ENCODE assay signal across 9 cellular contexts in the genomic region with DNA sequence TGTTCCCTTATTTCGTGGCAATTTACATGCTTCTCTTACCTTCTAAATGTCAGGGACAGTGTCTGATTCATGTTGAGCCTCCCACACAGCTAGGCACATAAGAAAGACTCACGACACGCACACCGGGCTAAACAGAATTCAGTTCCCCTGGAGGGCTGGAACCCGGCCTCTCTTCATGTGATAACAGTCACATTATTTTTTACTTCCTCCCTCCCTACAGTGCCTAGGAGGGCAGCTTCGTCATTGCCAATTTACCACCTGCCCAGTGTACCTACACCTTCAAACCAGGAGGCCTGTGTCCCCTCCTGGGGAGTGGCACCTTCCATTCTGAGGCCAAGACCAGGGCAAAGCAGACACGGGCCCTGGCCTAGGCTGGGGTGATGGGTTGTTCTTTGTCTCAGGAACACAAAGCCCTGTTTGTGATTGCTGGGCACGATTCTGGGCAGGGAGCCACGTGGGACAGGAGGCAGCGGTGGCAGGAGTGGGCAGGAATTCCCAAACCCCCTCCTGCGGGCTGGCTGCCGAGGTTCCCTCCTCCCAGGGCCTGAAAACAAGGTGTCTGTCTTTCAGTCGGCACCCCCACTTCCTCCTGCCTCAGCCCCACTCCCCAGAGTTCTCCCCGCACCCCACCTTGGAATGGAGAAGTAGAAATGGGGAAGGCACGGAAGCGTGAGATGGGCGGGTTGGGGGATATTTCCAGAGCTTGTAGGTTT. TPM values are rescaled to one million over a fixed set of nuclear protein-coding genes. Genes with fewer than 3 reads are reported as not detected.
A peak's percentile ranks its signal among the peaks of the same experiment; 100 is the strongest.
DNase-seq lines count a peak whose midpoint lies in the region; ATAC-seq and TF ChIP-seq lines count a peak whose summit lies in the region.
"Had no signal": no experiment of that assay in that cellular context is flagged by ENCODE, and none has a peak within 500 bp of the region (broad histone marks: within the 10 kb centered on the region; RNA-seq: fewer than 3 reads in every experiment).

No MANE protein-coding gene starts in this region.

- BruUV-seq in HCT116 (replicated peaks; lab: Mats Ljungman, UMichigan) = no TSS peak
- no TSS peak for BruUV-seq in Caco-2 (replicated peaks; lab: Mats Ljungman, UMichigan)

- no peak overlapping the region for H3K4me3 Mint-ChIP-seq in Caco-2 (ENCODE audit: unreplicated experiment)

- H3K36me3 ChIP-seq in HCT116 (ENCODE audit: control insufficient read depth in 1 of 2, insufficient read depth in 2 of 2, low read length in 2 of 2) = no peaks in the 10 kb centered on the region
- H3K36me3 ChIP-seq in OCI-LY1 (ENCODE audit: insufficient read depth, low read length) = no peaks in the 10 kb centered on the region
- H3K36me3 ChIP-seq in skeletal muscle tissue (ENCODE audit: control insufficient read depth in 3 of 3, insufficient read depth in 3 of 3, low read length in 3 of 3) = no peaks in the 10 kb centered on the region
- H3K36me3 ChIP-seq in Caco-2 (ENCODE audit: control insufficient read depth, insufficient read depth, low read length) = no peaks in the 10 kb centered on the region

- CTCF ChIA-PET in HCT116 (lab: Charles Lee) = interaction anchor here (1.2 kb wide), 1 partner anchor 11 kb away, joined by 3 read pairs; no protein-coding TSS in a partner anchor
- CTCF ChIA-PET in Caco-2 (lab: Charles Lee) = no interaction called here

- H3K9me3 ChIP-seq in HCT116 (ENCODE audit: control insufficient read depth in 1 of 2, insufficient read depth in 1 of 2, low read depth in 1 of 2, low read length in 2 of 2) (no peaks in the 10 kb centered on the region), OCI-LY1 (ENCODE audit: low read length) (no peaks in the 10 kb centered on the region; the same call in 1 of the 2 replicates), skeletal muscle tissue (ENCODE audit: control insufficient read depth in 3 of 3, low read length in 3 of 3) (no peaks in the 10 kb centered on the region), Caco-2 (no peaks in the 10 kb centered on the region)

- DNase-seq in HCT116 (ENCODE audit: low read depth, low spot score) (no peak), foreskin melanocyte (peak; percentile 62), NCI-H345 treated with DMSO at 0.1 percent for 48 hours (lab: John Stamatoyannopoulos, UW; ENCODE audit: unreplicated experiment) (no peak), Caco-2 (no peak)
- DNase-seq in stimulated activated naive CD4-positive, alpha-beta T cell (lab: John Stamatoyannopoulos, UW) = no peak

- peaks cover 0 to 12% of the 10 kb centered on the region in 2 experiments; a peak in 1 of 4 replicates for H3K4me1 ChIP-seq in HCT116 (ENCODE audit: control insufficient read depth in 1 of 2, insufficient read depth in 2 of 2, low read length in 2 of 2)
- H3K4me1 ChIP-seq in OCI-LY1 (ENCODE audit: insufficient read depth, low read length, severe bottlenecking) = peaks cover 46% of the 10 kb centered on the region
- no peaks in the 10 kb centered on the region for H3K4me1 ChIP-seq in skeletal muscle tissue (ENCODE audit: control insufficient read depth in 3 of 3, insufficient read depth in 3 of 3, low read length in 3 of 3)
- H3K4me1 ChIP-seq in Caco-2 = no peaks in the 10 kb centered on the region

- TF ChIP-seq RAD21 in HCT116 (IDR thresholded peaks at IDR 0.05; ENCODE audit: low read depth) = no peak

- no peak for TF ChIP-seq POLR2A in HCT116 (IDR thresholded peaks at IDR 0.05; ENCODE audit: borderline replicate concordance, extremely low read depth, insufficient read depth, insufficient read length)

- no peak overlapping the region for H3K27ac Mint-ChIP-seq in Caco-2 (ENCODE audit: unreplicated experiment)
- H3K27ac Mint-ChIP-seq: progenitor cell of endocrine pancreas had no signal

- H3K9me3 Mint-ChIP-seq in Caco-2 (ENCODE audit: unreplicated experiment) = no peaks in the 10 kb centered on the region

- ATAC-seq in HCT116 = peak; percentile 54

- H3K27ac ChIP-seq in HCT116 (ENCODE audit: low read depth, low read length) (no peak overlapping the region), OCI-LY1 (ENCODE audit: low read depth, low read length, poor library complexity, severe bottlenecking) (peak overlapping the region; percentile 89), skeletal muscle tissue (ENCODE audit: low read depth, low read length) (peak overlapping the region; percentile 25)

- H3K4me1 Mint-ChIP-seq in Caco-2 (ENCODE audit: low read depth, unreplicated experiment) = no peaks in the 10 kb centered on the region

- no peak overlapping the region for H3K4me3 ChIP-seq in HCT116 (replicated peaks in 1 of 2; ENCODE audit: low read depth in 1 of 2, low read length in 2 of 2)
- no peak overlapping the region for H3K4me3 ChIP-seq in OCI-LY1 (ENCODE audit: low read depth, low read length, poor library complexity, severe bottlenecking)
- no peak overlapping the region for H3K4me3 ChIP-seq in skeletal muscle tissue (ENCODE audit: low read length in 3 of 3)
- no peak overlapping the region for H3K4me3 ChIP-seq in Caco-2 (ENCODE audit: low read depth, low read length)

- TF ChIP-seq CTCF in HCT116 (IDR thresholded peaks at IDR 0.05 in 2 of 3, conservative IDR thresholded peaks at IDR 0.05 in 1 of 3; ENCODE audit: borderline replicate concordance in 1 of 3, insufficient read depth in 1 of 3, low read depth in 2 of 3, low read length in 2 of 3) (no peak), OCI-LY1 (IDR thresholded peaks at IDR 0.05; ENCODE audit: low read length) (no peak), Caco-2 (IDR thresholded peaks at IDR 0.05; ENCODE audit: insufficient read depth in 1 of 2, low read depth in 1 of 2, low read length in 1 of 2, severe bottlenecking in 1 of 2, unreplicated experiment in 1 of 2) (no peak)

- RAD21 ChIA-PET in HCT116 (lab: Charles Lee; ENCODE audit: low non-redundant PET in 1 of 2, low total read pairs in 2 of 2, uncharacterized antibody in 2 of 2, unreplicated experiment in 2 of 2) = no interaction called here

- H3K79me2 ChIP-seq in HCT116 (ENCODE audit: insufficient read depth, low read length) (no peaks in the 10 kb centered on the region), OCI-LY1 (ENCODE audit: insufficient read depth, low read length) (no peaks in the 10 kb centered on the region)

- H3K9ac ChIP-seq in HCT116 (ENCODE audit: low read length) = 0 out of 2 replicates have a peak overlapping the region, but pooled peaks have one; percentile 13
- peak overlapping the region; percentile 43; the same call in 1 of the 2 replicates for H3K9ac ChIP-seq in OCI-LY1 (ENCODE audit: low read length)
- H3K9ac ChIP-seq in skeletal muscle tissue (ENCODE audit: low read depth in 1 of 3, low read length in 3 of 3) = no peak overlapping the region

- no peak overlapping the region for H2AFZ ChIP-seq in HCT116 (ENCODE audit: low read depth, low read length, poor library complexity, severe bottlenecking)
- H2AFZ ChIP-seq in OCI-LY1 (ENCODE audit: low read length) = peak overlapping the region; percentile 39; the same call in 1 of the 2 replicates

- POLR2A ChIA-PET in HCT116 (lab: Charles Lee) = no interaction called here
- POLR2A ChIA-PET in Caco-2 (lab: Charles Lee) = no interaction called here

- H3K36me3 Mint-ChIP-seq in Caco-2 (ENCODE audit: insufficient read depth, unreplicated experiment) = no peaks in the 10 kb centered on the region

- H3K27me3 Mint-ChIP-seq in Caco-2 (ENCODE audit: insufficient read depth, unreplicated experiment) = peaks cover 2% of the 10 kb centered on the region

- intact Hi-C loops in HCT116 (cut with micrococcal nuclease) (no loop called here), Caco-2 (cut with micrococcal nuclease; ENCODE audit: unreplicated experiment) (no loop called here)

- no peaks in the 10 kb centered on the region for H3F3A ChIP-seq in OCI-LY1 (ENCODE audit: insufficient read depth, low read length)

- no peaks in the 10 kb centered on the region for H3K27me3 ChIP-seq in HCT116 (ENCODE audit: insufficient read depth, low read length)
- H3K27me3 ChIP-seq in OCI-LY1 (ENCODE audit: insufficient read depth, low read length) = no peaks in the 10 kb centered on the region
- peaks cover 0 to 2% (median 0%) of the 10 kb centered on the region in 3 donors for H3K27me3 ChIP-seq in skeletal muscle tissue (ENCODE audit: control insufficient read depth in 3 of 3, insufficient read depth in 3 of 3, low read length in 3 of 3)
- H3K27me3 ChIP-seq in Caco-2 (replicated peaks; ENCODE audit: control insufficient read depth, insufficient read depth, low read length) = no peaks in the 10 kb centered on the region

- H3K9me2 ChIP-seq in HCT116 (ENCODE audit: insufficient read depth) (no peaks in the 10 kb centered on the region), OCI-LY1 (ENCODE audit: low read depth, low read length) (no peaks in the 10 kb centered on the region)

- H4K20me1 ChIP-seq in HCT116 (ENCODE audit: insufficient read depth) = no peaks in the 10 kb centered on the region
- H4K20me1 ChIP-seq in OCI-LY1 (ENCODE audit: insufficient read depth, low read length) = no peaks in the 10 kb centered on the region

- 0 out of 2 replicates have a peak overlapping the region, but pooled peaks have one; percentile 15 for H3K4me2 ChIP-seq in HCT116 (ENCODE audit: low read length)
- H3K4me2 ChIP-seq in OCI-LY1 (ENCODE audit: low read length) = peak overlapping the region; percentile 13; the same call in 1 of the 2 replicates

TF ChIP-seq in HCT116, 20 proteins besides CTCF, POLR2A, EP300 and RAD21:
- no peak for TF ChIP-seq ZNF274 (IDR thresholded peaks at IDR 0.05; ENCODE audit: low read depth, low read length)
- TF ChIP-seq EGR1 (IDR thresholded peaks at IDR 0.05; ENCODE audit: low read depth) = no peak
- no peak for TF ChIP-seq POLR2AphosphoS5 (IDR thresholded peaks at IDR 0.05; ENCODE audit: low read depth, low read length)
- no peak for TF ChIP-seq ELF1 (IDR thresholded peaks at IDR 0.05; ENCODE audit: borderline replicate concordance, low read depth)
- TF ChIP-seq SP1 (IDR thresholded peaks at IDR 0.05; ENCODE audit: low read depth) = no peak
- TF ChIP-seq ZFX (IDR thresholded peaks at IDR 0.05) = 0 out of 2 replicates have a peak, but pooled peaks have one; percentile 25
- no peak for TF ChIP-seq TCF7L2 (IDR thresholded peaks at IDR 0.05; ENCODE audit: borderline replicate concordance, extremely low read depth, insufficient read depth, insufficient read length)
- no peak for TF ChIP-seq EZH2phosphoT487 (IDR thresholded peaks at IDR 0.05; ENCODE audit: borderline replicate concordance)

RNA-seq across cellular contexts. Expression of a gene that starts 6.8 kb away (rescaled TPM):
- 16.0 TPM for total RNA-seq in HCT116 (2021; ENCODE audit: unreplicated experiment)
- polyA plus RNA-seq in HCT116 (2012) = 11.2 and 11.7 TPM in 2 replicates
- total RNA-seq in skeletal muscle tissue = not detected
- not detected in 2 replicates for total RNA-seq in Caco-2 (2022)
- total RNA-seq: endothelial cell of umbilical vein had no signal
- polyA plus RNA-seq: endothelial cell of umbilical vein had no signal

RNA-seq across cellular contexts. Expression of a gene that starts 7.2 kb away (rescaled TPM):
- 0.34 TPM for total RNA-seq in HCT116 (2021; ENCODE audit: unreplicated experiment)
- polyA plus RNA-seq in HCT116 (2012) = 0.17 and 0.40 TPM in 2 replicates
- total RNA-seq in skeletal muscle tissue = not detected
- total RNA-seq in Caco-2 (2022) = 0.23 TPM in 1 of 2 replicates, not detected in the other
- total RNA-seq: endothelial cell of umbilical vein, progenitor cell of endocrine pancreas had no signal
- polyA plus RNA-seq: endothelial cell of umbilical vein had no signal

RNA-seq across cellular contexts. Expression of a gene that starts 42.9 kb away (rescaled TPM):
- total RNA-seq in HCT116 (2021; ENCODE audit: unreplicated experiment) (110 TPM), skeletal muscle tissue (29.7 TPM), Caco-2 (2022) (101 and 110 TPM in 2 replicates)
- 69.3 and 81.2 TPM in 2 replicates for polyA plus RNA-seq in HCT116 (2012)

RNA-seq across cellular contexts. Expression of a gene that starts 43.2 kb away (rescaled TPM):
- 20.7 TPM for total RNA-seq in HCT116 (2021; ENCODE audit: unreplicated experiment)
- 14.2 and 15.8 TPM in 2 replicates for polyA plus RNA-seq in HCT116 (2012)
- 10.4 TPM for total RNA-seq in skeletal muscle tissue
- 32.7 and 33.6 TPM in 2 replicates for total RNA-seq in Caco-2 (2022)

Comparison
In these comparisons a context has a peak if more than half of its experiments do, and no peak if none do; other contexts are left out.
1. H3K9ac ChIP-seq: peak in HCT116 (single experiment) and OCI-LY1 (single experiment); none in skeletal muscle tissue (0 of 3).
2. RNA of a gene that starts 6.8 kb away (total RNA-seq): 16.0 TPM in HCT116 (single experiment); not detected in Caco-2 and not detected in skeletal muscle tissue (single experiment); every median in the first group is over 10 times any median in the second.